Comparison of ENCODE assay signal across 8 cellular contexts in the genomic region with DNA sequence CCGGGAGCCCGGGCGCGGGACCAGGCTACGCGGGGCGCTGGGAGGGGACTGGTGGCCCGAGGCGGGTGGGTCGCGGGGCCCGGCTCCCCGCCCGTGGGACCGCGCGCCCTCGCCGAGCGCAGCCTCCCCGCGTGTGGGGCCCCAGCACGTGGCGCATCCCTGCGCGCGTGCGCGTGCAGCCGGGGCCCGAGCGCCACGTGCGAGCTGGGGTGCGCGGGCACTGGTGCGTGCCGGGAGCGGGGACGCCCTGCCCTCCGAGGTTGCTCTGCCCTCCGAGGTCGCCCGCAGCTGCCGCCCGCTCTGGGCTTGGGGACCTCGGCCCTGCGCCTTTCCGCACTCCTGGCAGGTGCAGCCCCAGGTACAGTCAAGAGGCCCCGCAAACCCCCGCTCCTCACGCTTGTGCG. TPM values are rescaled to one million over a fixed set of nuclear protein-coding genes. Genes with fewer than 3 reads are reported as not detected.
DNase-seq lines count a peak whose midpoint lies in the region; ATAC-seq and TF ChIP-seq lines count a peak whose summit lies in the region.

No MANE protein-coding gene starts in this region.

- H3K27me3 Mint-ChIP-seq in central memory CD8-positive, alpha-beta T cell, result no peaks in the 10 kb centered on the region
- no peaks in the 10 kb centered on the region for H3K27me3 Mint-ChIP-seq in stimulated activated naive CD8-positive, alpha-beta T cell treated with anti-CD3 and anti-CD28 coated beads, Interleukin-15, Interleukin-2, amounts not matched to agents 100 ng/mL and 50 ng/mL, for 24 hours

- H3K36me3 Mint-ChIP-seq in central memory CD8-positive, alpha-beta T cell (ENCODE audit: insufficient read depth), result peaks cover 42% of the 10 kb centered on the region
- H3K36me3 Mint-ChIP-seq in stimulated activated naive CD8-positive, alpha-beta T cell treated with anti-CD3 and anti-CD28 coated beads, Interleukin-15, Interleukin-2, amounts not matched to agents 100 ng/mL and 50 ng/mL, for 24 hours (ENCODE audit: low read depth), result peaks cover 21% of the 10 kb centered on the region

- H3K36me3 ChIP-seq in lower lobe of right lung, result no peaks in the 10 kb centered on the region

- ATAC-seq in GM21576 (IDR thresholded peaks at IDR 0.05; ENCODE audit: unreplicated experiment), result peak; percentile 7
- ATAC-seq in central memory CD8-positive, alpha-beta T cell (replicated peaks; ENCODE audit: extremely low read depth, poor library complexity, severe bottlenecking), result peak; percentile 34
- peak; percentile 67 to 77 for ATAC-seq in lower lobe of right lung

- H3K4me1 Mint-ChIP-seq in central memory CD8-positive, alpha-beta T cell, result peaks cover 46% of the 10 kb centered on the region
- H3K4me1 Mint-ChIP-seq in stimulated activated naive CD8-positive, alpha-beta T cell treated with anti-CD3 and anti-CD28 coated beads, Interleukin-15, Interleukin-2, amounts not matched to agents 100 ng/mL and 50 ng/mL, for 24 hours (ENCODE audit: low read depth), result peaks cover 46% of the 10 kb centered on the region

- peaks cover 35% of the 10 kb centered on the region for H3K4me1 ChIP-seq in lower lobe of right lung

- no peak for TF ChIP-seq CTCF in GM12875 (IDR thresholded peaks at IDR 0.05; ENCODE audit: borderline replicate concordance, insufficient read depth, low read depth, low read length)
- TF ChIP-seq CTCF in lower lobe of right lung (IDR thresholded peaks at IDR 0.05), result no peak

- H3K4me3 ChIP-seq in GM12875 (ENCODE audit: low read depth, low read length) (peak overlapping the region; percentile 93), lower lobe of right lung (peak overlapping the region; percentile 79)

- peak overlapping the region; percentile 40 for H3K27ac ChIP-seq in lower lobe of right lung

- peaks cover 4% of the 10 kb centered on the region for H3K27me3 ChIP-seq in lower lobe of right lung (ENCODE audit: low read depth)

- no peak overlapping the region for H3K27ac Mint-ChIP-seq in central memory CD8-positive, alpha-beta T cell (ENCODE audit: low read depth)
- H3K27ac Mint-ChIP-seq in stimulated activated naive CD8-positive, alpha-beta T cell treated with anti-CD3 and anti-CD28 coated beads, Interleukin-15, Interleukin-2, amounts not matched to agents 100 ng/mL and 50 ng/mL, for 24 hours, result peak overlapping the region; percentile 26

- no peaks in the 10 kb centered on the region for H3K9me3 Mint-ChIP-seq in central memory CD8-positive, alpha-beta T cell
- H3K9me3 Mint-ChIP-seq in stimulated activated naive CD8-positive, alpha-beta T cell treated with anti-CD3 and anti-CD28 coated beads, Interleukin-15, Interleukin-2, amounts not matched to agents 100 ng/mL and 50 ng/mL, for 24 hours, result no peaks in the 10 kb centered on the region

- intact Hi-C loops in lower lobe of right lung (cut with DNase I), result no loop called here

- DNase-seq in HuH-7.5 (ENCODE audit: low spot score) (peak; percentile 51), T-helper 1 cell (peak; percentile 52 to 76 (median 57)), lower lobe of right lung (peak; percentile 69), GM19240 (ENCODE audit: insufficient read length, low spot score) (no peak)
- DNase-seq in central memory CD8-positive, alpha-beta T cell (ENCODE audit: low spot score in 2 of 2), result peak; percentile 62 to 65

- H3K4me3 Mint-ChIP-seq in central memory CD8-positive, alpha-beta T cell, result peak overlapping the region; percentile 70
- H3K4me3 Mint-ChIP-seq in stimulated activated naive CD8-positive, alpha-beta T cell treated with anti-CD3 and anti-CD28 coated beads, Interleukin-15, Interleukin-2, amounts not matched to agents 100 ng/mL and 50 ng/mL, for 24 hours, result peak overlapping the region; percentile 76

- H3K9me3 ChIP-seq in lower lobe of right lung, result no peaks in the 10 kb centered on the region

RNA-seq across cellular contexts. Expression of a gene that starts 0.4 kb away (rescaled TPM):
- total RNA-seq in lower lobe of right lung, result 45.8 TPM

Comparison
In these comparisons a context has a peak if more than half of its experiments do, and no peak if none do; other contexts are left out.
1. ATAC-seq: peak in every context shown above with its lines; median percentile 72 in lower lobe of right lung; 34 in central memory CD8-positive, alpha-beta T cell; 7 in GM21576.